Comparison of ENCODE assay signal across 18 cellular contexts in the genomic region with DNA sequence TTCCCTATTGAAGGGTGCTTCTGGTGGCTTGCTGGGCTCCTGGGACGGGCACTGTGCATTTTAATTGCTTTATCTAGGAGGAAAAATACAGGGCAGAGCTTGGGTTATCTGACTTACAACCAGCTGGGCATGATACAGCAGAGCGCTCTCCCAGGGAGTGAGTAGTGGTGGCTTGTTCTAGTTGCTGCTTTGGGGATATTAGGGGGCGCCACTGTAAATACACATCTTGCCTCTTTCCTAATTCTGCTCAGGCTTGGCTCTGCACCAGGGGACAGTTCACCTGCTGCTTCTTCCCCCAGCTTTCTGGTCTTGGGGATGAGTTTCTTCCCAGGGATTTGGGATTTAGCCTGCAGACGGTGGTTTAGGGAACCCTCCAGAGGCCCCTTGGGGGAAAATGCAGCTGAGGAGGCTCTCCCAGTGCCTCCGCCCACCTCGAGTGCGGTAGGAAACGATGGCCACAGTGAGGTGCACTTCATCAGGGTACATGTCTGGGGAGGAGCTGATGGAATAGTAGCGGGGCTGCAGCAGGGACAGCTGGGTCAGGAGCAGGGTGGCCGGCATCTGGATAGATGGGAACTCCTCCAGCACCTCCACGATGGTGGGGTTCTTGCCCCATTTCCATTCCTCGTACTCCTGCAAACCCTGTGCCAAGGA. TPM values are rescaled to one million over a fixed set of nuclear protein-coding genes. Genes with fewer than 3 reads are reported as not detected.
DNase-seq lines count a peak whose midpoint lies in the region; ATAC-seq, FAIRE-seq and TF ChIP-seq lines count a peak whose summit lies in the region.
"Had no signal": no experiment of that assay in that cellular context is flagged by ENCODE, and none has a peak within 500 bp of the region (broad histone marks: within the 10 kb centered on the region; RNA-seq: fewer than 3 reads in every experiment).

No MANE protein-coding gene starts in this region.

- H3K4me2 ChIP-seq in A549 (no peak overlapping the region), mesendoderm (ENCODE audit: low read length) (no peak overlapping the region)

- H4K8ac ChIP-seq in mesendoderm (ENCODE audit: low read depth, low read length): no peak overlapping the region

- H3K4ac ChIP-seq in mesendoderm (ENCODE audit: low read depth, low read length): no peak overlapping the region

- 0 out of 2 replicates have a peak, but pooled peaks cover 3% of the 10 kb centered on the region for H3K4me1 Mint-ChIP-seq in WTC11
- H3K4me1 Mint-ChIP-seq: CD4-positive, alpha-beta memory T cell had no signal

- no peaks in the 10 kb centered on the region for H3K79me1 ChIP-seq in mesendoderm (ENCODE audit: low read length)

- ATAC-seq in A549 (peak; percentile 38 to 46; a peak in 4 of 6 replicates), WTC11 (peak; percentile 78), Right ventricle myocardium superior (ENCODE audit: poor library complexity) (no peak)

- TF ChIP-seq CTCF in A549 (IDR thresholded peaks at IDR 0.05) (no peak), WTC11 (IDR thresholded peaks at IDR 0.05) (no peak)

- H2BK15ac ChIP-seq in mesendoderm (replicated peaks; ENCODE audit: low read depth): no peak overlapping the region

- no peaks in the 10 kb centered on the region for H3K36me3 ChIP-seq in H7 (replicated peaks; ENCODE audit: control insufficient read depth, insufficient read depth, low read length)
- H3K36me3 ChIP-seq in mesendoderm (ENCODE audit: control insufficient read depth, insufficient read depth, low read length): no peaks in the 10 kb centered on the region
- H3K36me3 ChIP-seq: BE2C had no signal

- H3K9me3 Mint-ChIP-seq in WTC11: peaks cover 3% of the 10 kb centered on the region; the same call in 1 of the 2 replicates
- H3K9me3 Mint-ChIP-seq: CD4-positive, alpha-beta memory T cell; HFFc6 had no signal

- H3K27me3 Mint-ChIP-seq in WTC11 (ENCODE audit: low read depth): no peaks in the 10 kb centered on the region; the same call in 1 of the 2 replicates

- intact Hi-C loops in Right ventricle myocardium superior (cut with DNase I): no loop called here

- 40% methylated on average over 12 of the region's 12 CpGs for WGBS in A549 (ENCODE audit: missing lambda C conversion rate)
- no CpG with 5 or more reads among the region's 12 CpGs for WGBS in mesendoderm (ENCODE audit: extremely low coverage, insufficient coverage, low lambda C conversion rate)

- H3K79me2 ChIP-seq in mesendoderm (ENCODE audit: control insufficient read depth, insufficient read depth, low read length): no peaks in the 10 kb centered on the region

- H3K9ac ChIP-seq in mesendoderm (ENCODE audit: low read length): no peak overlapping the region

- H3K9me3 ChIP-seq in A549: no peaks in the 10 kb centered on the region
- H3K9me3 ChIP-seq: BE2C had no signal

- CTCF ChIA-PET in A549 (lab: Yijun Ruan, JAX) (interaction anchor here (0.8 to 6.5 kb wide), 7 partner anchors 9 to 623 kb away, joined by 3 to 36 read pairs (median 5); no protein-coding TSS in a partner anchor), WTC11 (lab: Charles Lee) (interaction anchor here (0.5 to 2.5 kb wide), 17 partner anchors 10 to 629 kb away, joined by 3 to 15 read pairs (median 5); a partner anchor contains a TSS)

- H3K4me3 Mint-ChIP-seq in WTC11: no peak overlapping the region
- H3K4me3 Mint-ChIP-seq: CD4-positive, alpha-beta memory T cell; HFFc6 had no signal

- H2BK120ac ChIP-seq in mesendoderm (ENCODE audit: low read depth, low read length): no peak overlapping the region

- no peak overlapping the region for H3K56ac ChIP-seq in mesendoderm (ENCODE audit: low read length)

- H3K4me1 ChIP-seq in A549 (peaks cover 10% of the 10 kb centered on the region; the same call in 2 of the 3 replicates), mesendoderm (ENCODE audit: control insufficient read depth, low read depth, low read length) (no peaks in the 10 kb centered on the region)
- H3K4me1 ChIP-seq: BE2C had no signal

- no peak overlapping the region for H4K5ac ChIP-seq in mesendoderm (ENCODE audit: low read length)

- H3K18ac ChIP-seq in mesendoderm (ENCODE audit: low read length): no peak overlapping the region

- TF ChIP-seq RAD21 in A549 (conservative IDR thresholded peaks at IDR 0.05 in 1 of 2, IDR thresholded peaks at IDR 0.05 in 1 of 2): no peak

- DNase-seq in A549 (ENCODE audit: low read depth in 1 of 2, low spot score in 1 of 2) (no peak), H7 (peak; percentile 77), WTC11 (ENCODE audit: low spot score) (peak; percentile 29), iPS-NIHi7 (ENCODE audit: extremely low spot score) (peak; percentile 53), KG1 (lab: John Stamatoyannopoulos, UW) (no peak), mesendoderm (no peak), Right ventricle myocardium superior (no peak)
- DNase-seq in stimulated activated CD8-positive, alpha-beta memory T cell treated with anti-CD3 and anti-CD28 coated beads, Interleukin-4, amount 100 ng/mL, for 48 hours: no peak
- DNase-seq: BE2C; CD4-positive, alpha-beta memory T cell; DND-41; GF-D8; HFFc6 had no signal

- H3K27me3 ChIP-seq in H7 (ENCODE audit: control insufficient read depth, insufficient read depth, low read length) (no peaks in the 10 kb centered on the region), mesendoderm (ENCODE audit: insufficient read depth, low read length, poor library complexity) (no peaks in the 10 kb centered on the region)
- H3K27me3 ChIP-seq: BE2C had no signal

- H3K36me3 Mint-ChIP-seq in WTC11: no peaks in the 10 kb centered on the region
- H3K36me3 Mint-ChIP-seq: CD4-positive, alpha-beta memory T cell had no signal

- H3K27ac ChIP-seq in A549 (no peak overlapping the region), mesendoderm (ENCODE audit: low read depth, low read length) (no peak overlapping the region)
- H3K27ac ChIP-seq: C4-2B, HL-60 had no signal

- TF ChIP-seq POLR2A in A549 (IDR thresholded peaks at IDR 0.05; ENCODE audit: low read length): no peak

- H3K4me3 ChIP-seq in A549 (no peak overlapping the region), H7 (ENCODE audit: insufficient read depth, low read depth, low read length) (no peak overlapping the region), mesendoderm (ENCODE audit: low read length) (no peak overlapping the region)

- H3K23ac ChIP-seq in mesendoderm (ENCODE audit: low read length): no peak overlapping the region

- no peak overlapping the region for H2AK5ac ChIP-seq in mesendoderm (ENCODE audit: low read length)

- no peak for FAIRE-seq in A549 (lab: Jason Lieb, UNC)
- FAIRE-seq: A204.1, GM19239, H54 had no signal

- no peak for TF ChIP-seq EP300 in A549 (IDR thresholded peaks at IDR 0.05)

- POLR2A ChIA-PET in A549 (lab: Yijun Ruan, JAX): no interaction called here
- POLR2A ChIA-PET in WTC11 (lab: Charles Lee): interaction anchor here (1.1 kb wide), 1 partner anchor 9 kb away, joined by 3 read pairs; no protein-coding TSS in a partner anchor

- H2BK5ac ChIP-seq in mesendoderm (ENCODE audit: low read length): no peak overlapping the region

- H3K27ac Mint-ChIP-seq in WTC11: no peak overlapping the region
- H3K27ac Mint-ChIP-seq: CD4-positive, alpha-beta memory T cell; HFFc6 had no signal

TF ChIP-seq in A549, 52 proteins besides CTCF, POLR2A, EP300 and RAD21 (continues in another document):
- TF ChIP-seq, protein P1, sequence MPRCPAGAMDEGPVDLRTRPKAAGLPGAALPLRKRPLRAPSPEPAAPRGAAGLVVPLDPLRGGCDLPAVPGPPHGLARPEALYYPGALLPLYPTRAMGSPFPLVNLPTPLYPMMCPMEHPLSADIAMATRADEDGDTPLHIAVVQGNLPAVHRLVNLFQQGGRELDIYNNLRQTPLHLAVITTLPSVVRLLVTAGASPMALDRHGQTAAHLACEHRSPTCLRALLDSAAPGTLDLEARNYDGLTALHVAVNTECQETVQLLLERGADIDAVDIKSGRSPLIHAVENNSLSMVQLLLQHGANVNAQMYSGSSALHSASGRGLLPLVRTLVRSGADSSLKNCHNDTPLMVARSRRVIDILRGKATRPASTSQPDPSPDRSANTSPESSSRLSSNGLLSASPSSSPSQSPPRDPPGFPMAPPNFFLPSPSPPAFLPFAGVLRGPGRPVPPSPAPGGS (IDR thresholded peaks at IDR 0.05): no peak
- no peak for TF ChIP-seq ZC3H11A (IDR thresholded peaks at IDR 0.05)
- TF ChIP-seq, protein P2, sequence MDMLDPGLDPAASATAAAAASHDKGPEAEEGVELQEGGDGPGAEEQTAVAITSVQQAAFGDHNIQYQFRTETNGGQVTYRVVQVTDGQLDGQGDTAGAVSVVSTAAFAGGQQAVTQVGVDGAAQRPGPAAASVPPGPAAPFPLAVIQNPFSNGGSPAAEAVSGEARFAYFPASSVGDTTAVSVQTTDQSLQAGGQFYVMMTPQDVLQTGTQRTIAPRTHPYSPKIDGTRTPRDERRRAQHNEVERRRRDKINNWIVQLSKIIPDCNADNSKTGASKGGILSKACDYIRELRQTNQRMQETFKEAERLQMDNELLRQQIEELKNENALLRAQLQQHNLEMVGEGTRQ (IDR thresholded peaks at IDR 0.05): no peak

TF ChIP-seq in WTC11, 78 proteins besides CTCF, POLR2A, EP300 and RAD21:
- TF ChIP-seq SOX15 (CRISPR knock-in tag; IDR thresholded peaks at IDR 0.05) (no peak), GABPB1 (CRISPR knock-in tag; IDR thresholded peaks at IDR 0.05) (no peak), NFYB (CRISPR knock-in tag; conservative IDR thresholded peaks at IDR 0.05; ENCODE audit: low read depth) (no peak)

RNA-seq across cellular contexts. Expression of a gene that starts 36.9 kb away (rescaled TPM):
- polyA plus RNA-seq in A549 (2011; rRNA removed) (60.3 and 62.4 TPM in 2 replicates), A549 (2017; fragmentation: RNase III; extraction: RNeasy Plus Mini Kit Qiagen cat#74134 plus additional on column Dnase treatment) (29.8 to 33.2 TPM (median 31.2 TPM) in 3 replicates)
- 88.7 and 101 TPM in 2 replicates for polyA plus RNA-seq in A549 (2012; cell fraction: cytosol; rRNA removed)
- polyA plus RNA-seq in A549 (2012; cell fraction: nucleus; rRNA removed): 110 and 149 TPM in 2 replicates
- polyA minus RNA-seq in A549 (2011; rRNA and poly(A)+ RNA removed): 151 and 197 TPM in 2 replicates
- total RNA-seq in H7 (2014; rRNA removed; shearing (Covaris generic)): 44.1 and 84.2 TPM in 2 replicates
- total RNA-seq in WTC11 (2021) (60.3 to 64.5 TPM (median 63.9 TPM) in 3 replicates), Right ventricle myocardium superior (35.3 TPM)
- polyA plus RNA-seq in mesendoderm (2013, experiment 1 of 2): 22.7 TPM
- 24.1 TPM for polyA plus RNA-seq in mesendoderm (2013, experiment 2 of 2)

Comparison
In these comparisons a context has a peak if more than half of its experiments do, and no peak if none do; other contexts are left out.
1. DNase-seq: peak in H7 (single experiment), WTC11 (single experiment) and iPS-NIHi7 (single experiment); none in A549 (0 of 2), KG1 (single experiment), mesendoderm (single experiment), stimulated activated CD8-positive, alpha-beta memory T cell treated with anti-CD3 and anti-CD28 coated beads, Interleukin-4, amount 100 ng/mL, for 48 hours (single experiment) and Right ventricle myocardium superior (single experiment).